8 cellular contexts compared by ENCODE assay signal in the genomic region with DNA sequence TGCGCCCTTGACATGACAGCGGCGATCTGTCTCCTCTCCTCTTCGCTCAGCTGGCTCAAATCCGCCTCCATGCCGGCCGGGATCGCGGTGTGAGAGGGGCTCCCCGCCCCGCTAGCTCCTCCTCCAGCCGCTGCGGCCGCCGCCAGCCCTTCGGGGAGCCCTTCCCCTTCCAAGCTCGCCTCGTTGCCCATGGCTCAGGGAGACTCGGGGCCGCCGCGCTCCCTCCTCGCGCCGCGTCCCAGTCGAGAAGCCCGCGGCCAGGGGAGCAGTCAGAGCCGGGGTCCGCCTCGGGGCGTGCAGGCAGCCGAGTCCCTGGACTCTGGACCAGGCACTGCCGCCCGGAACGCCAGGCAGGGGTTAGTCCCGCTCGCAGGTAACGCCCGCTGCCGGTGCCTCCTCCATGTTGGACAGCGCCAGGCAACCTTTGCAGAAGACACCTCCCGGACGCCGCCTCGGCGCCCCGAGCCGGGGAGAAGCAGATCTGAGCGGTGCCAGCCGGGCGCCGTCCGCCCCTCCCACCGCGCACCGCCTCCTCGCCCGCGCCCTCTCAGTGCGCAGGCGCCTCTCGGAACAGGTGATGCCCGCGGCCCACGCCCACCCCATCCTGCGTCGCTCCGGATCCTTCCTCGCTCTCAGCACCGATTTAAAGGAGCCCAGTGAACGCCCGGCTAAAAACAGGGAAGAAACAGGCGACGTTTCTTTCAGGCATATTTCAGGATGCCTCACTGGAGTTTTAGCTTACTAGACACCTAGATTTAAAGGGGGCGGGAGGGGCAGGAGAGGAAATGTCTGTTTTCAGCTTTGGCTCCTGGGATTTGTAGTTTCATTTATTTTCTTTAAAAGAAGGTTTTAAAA. TPM values are rescaled to one million over a fixed set of nuclear protein-coding genes. Genes with fewer than 3 reads are reported as not detected.
A peak's percentile ranks its signal among the peaks of the same experiment; 100 is the strongest.
DNase-seq lines count a peak whose midpoint lies in the region; ATAC-seq and TF ChIP-seq lines count a peak whose summit lies in the region.

A gene with protein sequence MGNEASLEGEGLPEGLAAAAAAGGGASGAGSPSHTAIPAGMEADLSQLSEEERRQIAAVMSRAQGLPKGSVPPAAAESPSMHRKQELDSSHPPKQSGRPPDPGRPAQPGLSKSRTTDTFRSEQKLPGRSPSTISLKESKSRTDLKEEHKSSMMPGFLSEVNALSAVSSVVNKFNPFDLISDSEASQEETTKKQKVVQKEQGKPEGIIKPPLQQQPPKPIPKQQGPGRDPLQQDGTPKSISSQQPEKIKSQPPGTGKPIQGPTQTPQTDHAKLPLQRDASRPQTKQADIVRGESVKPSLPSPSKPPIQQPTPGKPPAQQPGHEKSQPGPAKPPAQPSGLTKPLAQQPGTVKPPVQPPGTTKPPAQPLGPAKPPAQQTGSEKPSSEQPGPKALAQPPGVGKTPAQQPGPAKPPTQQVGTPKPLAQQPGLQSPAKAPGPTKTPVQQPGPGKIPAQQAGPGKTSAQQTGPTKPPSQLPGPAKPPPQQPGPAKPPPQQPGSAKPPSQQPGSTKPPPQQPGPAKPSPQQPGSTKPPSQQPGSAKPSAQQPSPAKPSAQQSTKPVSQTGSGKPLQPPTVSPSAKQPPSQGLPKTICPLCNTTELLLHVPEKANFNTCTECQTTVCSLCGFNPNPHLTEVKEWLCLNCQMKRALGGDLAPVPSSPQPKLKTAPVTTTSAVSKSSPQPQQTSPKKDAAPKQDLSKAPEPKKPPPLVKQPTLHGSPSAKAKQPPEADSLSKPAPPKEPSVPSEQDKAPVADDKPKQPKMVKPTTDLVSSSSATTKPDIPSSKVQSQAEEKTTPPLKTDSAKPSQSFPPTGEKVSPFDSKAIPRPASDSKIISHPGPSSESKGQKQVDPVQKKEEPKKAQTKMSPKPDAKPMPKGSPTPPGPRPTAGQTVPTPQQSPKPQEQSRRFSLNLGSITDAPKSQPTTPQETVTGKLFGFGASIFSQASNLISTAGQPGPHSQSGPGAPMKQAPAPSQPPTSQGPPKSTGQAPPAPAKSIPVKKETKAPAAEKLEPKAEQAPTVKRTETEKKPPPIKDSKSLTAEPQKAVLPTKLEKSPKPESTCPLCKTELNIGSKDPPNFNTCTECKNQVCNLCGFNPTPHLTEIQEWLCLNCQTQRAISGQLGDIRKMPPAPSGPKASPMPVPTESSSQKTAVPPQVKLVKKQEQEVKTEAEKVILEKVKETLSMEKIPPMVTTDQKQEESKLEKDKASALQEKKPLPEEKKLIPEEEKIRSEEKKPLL (N-terminal part only) (minus strand): TSS at position 483 of the 855 bp plus-strand sequence. CDS start 292 bp downstream, at position 191.

- in situ Hi-C loops in brain microvascular endothelial cell (cut with HindIII; ENCODE audit: low pct_ligation_motif_present, low sequenced_read_pairs) = no loop called here

- TF ChIP-seq CTCF in GM10266 (IDR thresholded peaks at IDR 0.05; ENCODE audit: control insufficient read depth, insufficient read depth, low read depth, missing control alignments) (no peak), brain microvascular endothelial cell (IDR thresholded peaks at IDR 0.05; ENCODE audit: low read depth, low read length, missing control alignments) (no peak)

- H3K36me3 ChIP-seq in brain microvascular endothelial cell (replicated peaks) = no peaks in the 10 kb centered on the region
- no peaks in the 10 kb centered on the region for H3K36me3 ChIP-seq in iPS-18a (ENCODE audit: control insufficient read depth, low read depth, low read length)
- no peaks in the 10 kb centered on the region for H3K36me3 ChIP-seq in skeletal muscle satellite cell (ENCODE audit: insufficient read depth, low read length)
- H3K36me3 ChIP-seq in Karpas-422 (ENCODE audit: insufficient read depth, low read length) = no peaks in the 10 kb centered on the region

- H2AFZ ChIP-seq in Karpas-422 (ENCODE audit: low read length) = no peak within 1 kb of the TSS

- H3K4me1 ChIP-seq in iPS-18a (ENCODE audit: control insufficient read depth, low read depth, low read length) (peaks cover 7% of the 10 kb centered on the region), skeletal muscle satellite cell (ENCODE audit: control insufficient read depth, insufficient read depth, low read length) (no peaks in the 10 kb centered on the region), Karpas-422 (ENCODE audit: low read length) (no peaks in the 10 kb centered on the region)

- H3K9me2 ChIP-seq in Karpas-422 (replicated peaks; ENCODE audit: insufficient read depth, low read length) = no peaks in the 10 kb centered on the region

- peak within 1 kb of the TSS; percentile 86 for H3K4me2 ChIP-seq in skeletal muscle satellite cell (ENCODE audit: low read length)
- no peak within 1 kb of the TSS for H3K4me2 ChIP-seq in Karpas-422 (ENCODE audit: low read depth, low read length, poor library complexity, severe bottlenecking)

- H4K20me1 ChIP-seq in Karpas-422 (ENCODE audit: insufficient read depth, low read depth, low read length) = no peaks in the 10 kb centered on the region

- H3K27ac ChIP-seq in brain microvascular endothelial cell = no peak within 1 kb of the TSS
- no peak within 1 kb of the TSS for H3K27ac ChIP-seq in iPS-18a (ENCODE audit: low read length)
- H3K27ac ChIP-seq in Karpas-422 (ENCODE audit: low read length) = no peak within 1 kb of the TSS

- H3K27me3 ChIP-seq in brain microvascular endothelial cell (replicated peaks) (no peaks in the 10 kb centered on the region), iPS-18a (ENCODE audit: control insufficient read depth, insufficient read depth, low read length) (no peaks in the 10 kb centered on the region), skeletal muscle satellite cell (ENCODE audit: control insufficient read depth, insufficient read depth, low read length) (peaks cover 7% of the 10 kb centered on the region), Karpas-422 (ENCODE audit: low read length) (no peaks in the 10 kb centered on the region)

- no peaks in the 10 kb centered on the region for H3K9me3 ChIP-seq in iPS-18a (ENCODE audit: control insufficient read depth, low read depth, low read length)
- no peaks in the 10 kb centered on the region for H3K9me3 ChIP-seq in skeletal muscle satellite cell (replicated peaks; ENCODE audit: low read length)
- peaks cover 11% of the 10 kb centered on the region; the same call in 1 of the 2 replicates for H3K9me3 ChIP-seq in Karpas-422 (ENCODE audit: low read length)

- peak; percentile 84 for ATAC-seq in HG02678 (IDR thresholded peaks at IDR 0.05; ENCODE audit: unreplicated experiment)

- H3K4me3 ChIP-seq in brain microvascular endothelial cell (ENCODE audit: low read depth, low read length) = peak within 1 kb of the TSS; percentile 74
- peak within 1 kb of the TSS; percentile 92 for H3K4me3 ChIP-seq in iPS-18a (ENCODE audit: low read length)
- H3K4me3 ChIP-seq in skeletal muscle satellite cell (ENCODE audit: low read length) = peak within 1 kb of the TSS; percentile 70
- no peak within 1 kb of the TSS for H3K4me3 ChIP-seq in Karpas-422 (ENCODE audit: low read length)

- H3K9ac ChIP-seq in iPS-18a (ENCODE audit: low read length) (peak within 1 kb of the TSS; percentile 66), skeletal muscle satellite cell (ENCODE audit: low read depth, low read length) (peak within 1 kb of the TSS; percentile 15), Karpas-422 (ENCODE audit: low read length) (no peak within 1 kb of the TSS)

- peak; percentile 67 for DNase-seq in GM10266 (ENCODE audit: extremely low spot score)
- DNase-seq in NCI-H1417 (lab: John Stamatoyannopoulos, UW) = peak; percentile 98 to 99 (median 99)
- peak; percentile 99 for DNase-seq in SW480 (ENCODE audit: low spot score)
- DNase-seq in brain microvascular endothelial cell = peak; percentile 29
- DNase-seq in Karpas-422 = no peak

- no peaks in the 10 kb centered on the region for H3K79me2 ChIP-seq in Karpas-422 (ENCODE audit: low read length)

RNA-seq across cellular contexts. Expression of the gene that starts here (rescaled TPM):
- under 0.01 TPM in 1 of 2 replicates, not detected in the other for total RNA-seq in skeletal muscle satellite cell (2012; rRNA removed)
- total RNA-seq in Karpas-422 (2014; rRNA removed; shearing (Covaris generic); ENCODE audit: low replicate concordance) = not detected in 2 replicates
